1 cellular context compared by ENCODE assay signal in genomic region chr2:152336103-152336853, GRCh38.
TF ChIP-seq lines count a peak whose summit lies in the region.

No MANE protein-coding gene starts in this region.

TF ChIP-seq in HepG2, 621 proteins besides CTCF, POLR2A, EP300 and RAD21 (continued from another document and continues in another):
- peak; percentile 42; the same call in 1 of the 2 replicates for TF ChIP-seq SAP130 (CRISPR knock-in tag; IDR thresholded peaks at IDR 0.05; ENCODE audit: low read depth)
- TF ChIP-seq GPBP1L1 (CRISPR knock-in tag; IDR thresholded peaks at IDR 0.05) = no peak
- no peak; the same call in 1 of the 2 replicates for TF ChIP-seq ZNF766 (CRISPR knock-in tag; IDR thresholded peaks at IDR 0.05; ENCODE audit: borderline replicate concordance)
- TF ChIP-seq ETV6 (CRISPR knock-in tag; conservative IDR thresholded peaks at IDR 0.05) = no peak
- TF ChIP-seq PRDM15 (CRISPR knock-in tag; IDR thresholded peaks at IDR 0.05) = no peak
- peak; percentile 67 for TF ChIP-seq ZFP91 (CRISPR knock-in tag; IDR thresholded peaks at IDR 0.05; ENCODE audit: borderline replicate concordance)
- TF ChIP-seq PAX8 (CRISPR knock-in tag; IDR thresholded peaks at IDR 0.05; ENCODE audit: borderline replicate concordance) = no peak
- TF ChIP-seq MZF1 (CRISPR knock-in tag; IDR thresholded peaks at IDR 0.05; ENCODE audit: borderline replicate concordance) = no peak
- no peak for TF ChIP-seq CREM (IDR thresholded peaks at IDR 0.05)
- no peak for TF ChIP-seq CREM (CRISPR knock-in tag; IDR thresholded peaks at IDR 0.05)
- TF ChIP-seq GTF3A (CRISPR knock-in tag; conservative IDR thresholded peaks at IDR 0.05) = no peak
- TF ChIP-seq SMAD9 (CRISPR knock-in tag; IDR thresholded peaks at IDR 0.05) = no peak
- TF ChIP-seq GATAD2A (CRISPR knock-in tag; IDR thresholded peaks at IDR 0.05) = no peak
- TF ChIP-seq SOX6 (IDR thresholded peaks at IDR 0.05) = no peak
- no peak for TF ChIP-seq SOX6 (CRISPR knock-in tag; IDR thresholded peaks at IDR 0.05)
- TF ChIP-seq PHF20 (CRISPR knock-in tag; IDR thresholded peaks at IDR 0.05) = no peak
- no peak; the same call in 1 of the 2 replicates for TF ChIP-seq MEIS2 (CRISPR knock-in tag; IDR thresholded peaks at IDR 0.05)
- no peak for TF ChIP-seq ZFP36L1 (CRISPR knock-in tag; IDR thresholded peaks at IDR 0.05)
- peak; percentile 40; the same call in 1 of the 2 replicates for TF ChIP-seq ZNF232 (CRISPR knock-in tag; IDR thresholded peaks at IDR 0.05; ENCODE audit: borderline replicate concordance)
- no peak for TF ChIP-seq ZNF335 (CRISPR knock-in tag; IDR thresholded peaks at IDR 0.05)
- TF ChIP-seq, protein P1, sequence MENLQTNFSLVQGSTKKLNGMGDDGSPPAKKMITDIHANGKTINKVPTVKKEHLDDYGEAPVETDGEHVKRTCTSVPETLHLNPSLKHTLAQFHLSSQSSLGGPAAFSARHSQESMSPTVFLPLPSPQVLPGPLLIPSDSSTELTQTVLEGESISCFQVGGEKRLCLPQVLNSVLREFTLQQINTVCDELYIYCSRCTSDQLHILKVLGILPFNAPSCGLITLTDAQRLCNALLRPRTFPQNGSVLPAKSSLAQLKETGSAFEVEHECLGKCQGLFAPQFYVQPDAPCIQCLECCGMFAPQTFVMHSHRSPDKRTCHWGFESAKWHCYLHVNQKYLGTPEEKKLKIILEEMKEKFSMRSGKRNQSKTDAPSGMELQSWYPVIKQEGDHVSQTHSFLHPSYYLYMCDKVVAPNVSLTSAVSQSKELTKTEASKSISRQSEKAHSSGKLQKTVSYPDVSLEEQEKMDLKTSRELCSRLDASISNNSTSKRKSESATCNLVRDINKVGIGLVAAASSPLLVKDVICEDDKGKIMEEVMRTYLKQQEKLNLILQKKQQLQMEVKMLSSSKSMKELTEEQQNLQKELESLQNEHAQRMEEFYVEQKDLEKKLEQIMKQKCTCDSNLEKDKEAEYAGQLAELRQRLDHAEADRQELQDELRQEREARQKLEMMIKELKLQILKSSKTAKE (CRISPR knock-in tag; IDR thresholded peaks at IDR 0.05; ENCODE audit: borderline replicate concordance) = no peak
- no peak for TF ChIP-seq MNT (IDR thresholded peaks at IDR 0.05)
- TF ChIP-seq ZNF780A (CRISPR knock-in tag; IDR thresholded peaks at IDR 0.05) = no peak
- no peak; the same call in 1 of the 2 replicates for TF ChIP-seq POLR2G (IDR thresholded peaks at IDR 0.05; ENCODE audit: low read depth, low read length)
- no peak for TF ChIP-seq ZNF674 (CRISPR knock-in tag; IDR thresholded peaks at IDR 0.05; ENCODE audit: low read depth)
- TF ChIP-seq ZNF768 (CRISPR knock-in tag; IDR thresholded peaks at IDR 0.05) = peak; percentile 46; the same call in 1 of the 2 replicates
- no peak for TF ChIP-seq ZNF354B (CRISPR knock-in tag; IDR thresholded peaks at IDR 0.05)
- no peak for TF ChIP-seq GMEB2 (CRISPR knock-in tag; IDR thresholded peaks at IDR 0.05; ENCODE audit: low read depth)
- no peak for TF ChIP-seq ZNF124 (CRISPR knock-in tag; IDR thresholded peaks at IDR 0.05)
- no peak for TF ChIP-seq GLMP (CRISPR knock-in tag; IDR thresholded peaks at IDR 0.05; ENCODE audit: borderline replicate concordance)
- no peak for TF ChIP-seq ZHX2 (IDR thresholded peaks at IDR 0.05; ENCODE audit: low read depth)
- no peak for TF ChIP-seq ZHX2 (CRISPR knock-in tag; IDR thresholded peaks at IDR 0.05; ENCODE audit: borderline replicate concordance)
- peak; percentile 33; the same call in 1 of the 2 replicates for TF ChIP-seq TAF1 (CRISPR knock-in tag; IDR thresholded peaks at IDR 0.05)
- no peak for TF ChIP-seq KAT8 (CRISPR knock-in tag; IDR thresholded peaks at IDR 0.05)
- no peak for TF ChIP-seq LCORL (IDR thresholded peaks at IDR 0.05)
- TF ChIP-seq LCORL (CRISPR knock-in tag; IDR thresholded peaks at IDR 0.05) = no peak
- no peak for TF ChIP-seq PPARG (CRISPR knock-in tag; conservative IDR thresholded peaks at IDR 0.05)
- TF ChIP-seq SCMH1 (CRISPR knock-in tag; IDR thresholded peaks at IDR 0.05; ENCODE audit: borderline replicate concordance) = no peak
- no peak for TF ChIP-seq MTA3 (CRISPR knock-in tag; IDR thresholded peaks at IDR 0.05)
- TF ChIP-seq ZNF256 (CRISPR knock-in tag; conservative IDR thresholded peaks at IDR 0.05) = peak; percentile 30; the same call in 1 of the 2 replicates
- TF ChIP-seq, protein P2, sequence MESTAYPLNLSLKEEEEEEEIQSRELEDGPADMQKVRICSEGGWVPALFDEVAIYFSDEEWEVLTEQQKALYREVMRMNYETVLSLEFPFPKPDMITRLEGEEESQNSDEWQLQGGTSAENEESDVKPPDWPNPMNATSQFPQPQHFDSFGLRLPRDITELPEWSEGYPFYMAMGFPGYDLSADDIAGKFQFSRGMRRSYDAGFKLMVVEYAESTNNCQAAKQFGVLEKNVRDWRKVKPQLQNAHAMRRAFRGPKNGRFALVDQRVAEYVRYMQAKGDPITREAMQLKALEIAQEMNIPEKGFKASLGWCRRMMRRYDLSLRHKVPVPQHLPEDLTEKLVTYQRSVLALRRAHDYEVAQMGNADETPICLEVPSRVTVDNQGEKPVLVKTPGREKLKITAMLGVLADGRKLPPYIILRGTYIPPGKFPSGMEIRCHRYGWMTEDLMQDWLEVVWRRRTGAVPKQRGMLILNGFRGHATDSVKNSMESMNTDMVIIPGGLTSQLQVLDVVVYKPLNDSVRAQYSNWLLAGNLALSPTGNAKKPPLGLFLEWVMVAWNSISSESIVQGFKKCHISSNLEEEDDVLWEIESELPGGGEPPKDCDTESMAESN (CRISPR knock-in tag; conservative IDR thresholded peaks at IDR 0.05) = no peak
- TF ChIP-seq ESRRA (CRISPR knock-in tag; IDR thresholded peaks at IDR 0.05; ENCODE audit: low read depth) = no peak
